8 cellular contexts compared by ENCODE assay signal in genomic region chr5:119397518-119398380, GRCh38. TPM values are rescaled to one million over a fixed set of nuclear protein-coding genes. Genes with fewer than 3 reads are reported as not detected.
DNase-seq lines count a peak whose midpoint lies in the region; ATAC-seq and TF ChIP-seq lines count a peak whose summit lies in the region.

No MANE protein-coding gene starts in this region.

- peak overlapping the region; percentile 19 to 82 for H3K4me3 Mint-ChIP-seq in activated T-cell treated with anti-CD3 and anti-CD28 coated beads, Interleukin-2, amount 50 U/mL, for 72 hours
- no peak overlapping the region for H3K4me3 Mint-ChIP-seq in glutamatergic neuron (ENCODE audit: unreplicated experiment)

- no peaks in the 10 kb centered on the region for H3K27me3 Mint-ChIP-seq in activated T-cell treated with anti-CD3 and anti-CD28 coated beads, Interleukin-2, amount 50 U/mL, for 72 hours (ENCODE audit: low read depth)
- H3K27me3 Mint-ChIP-seq in glutamatergic neuron (ENCODE audit: unreplicated experiment): no peaks in the 10 kb centered on the region

- no peak for TF ChIP-seq POLR2A in tibial nerve (IDR thresholded peaks at IDR 0.05)

- BruUV-seq in PC-9 (replicated peaks; lab: Mats Ljungman, UMichigan): no TSS peak

- peak; percentile 33 to 36 for DNase-seq in activated T-cell treated with anti-CD3 and anti-CD28 coated beads, Interleukin-2, amount 50 U/mL, for 72 hours
- DNase-seq in activated T-cell treated with anti-CD3 and anti-CD28 coated beads, Interleukin-2, amount 50 U/mL, for 1 hour: no peak
- DNase-seq in PC-9: no peak
- peak; percentile 83 for DNase-seq in fibroblast of peridontal ligament (ENCODE audit: extremely low read depth)
- DNase-seq in tibial nerve (ENCODE audit: low spot score in 2 of 2): no peak
- no peak for DNase-seq in globus pallidus (ENCODE audit: low spot score)
- no peak for DNase-seq in glutamatergic neuron

- H3K27ac ChIP-seq in PC-9 (peak overlapping the region; percentile 53; the same call in 1 of the 2 replicates), tibial nerve (peak overlapping the region in 1 of 4 donors; percentile 20)

- no peaks in the 10 kb centered on the region for H3K9me2 ChIP-seq in PC-9 (ENCODE audit: insufficient read depth)

- TF ChIP-seq EP300 in tibial nerve (IDR thresholded peaks at IDR 0.05): no peak

- H3K9me3 ChIP-seq in PC-9 (ENCODE audit: insufficient read depth, low read depth) (no peaks in the 10 kb centered on the region), tibial nerve (no peaks in the 10 kb centered on the region)

- intact Hi-C loops in PC-9 (cut with micrococcal nuclease; ENCODE audit: unreplicated experiment): no loop called here

- no peaks in the 10 kb centered on the region for H3K79me2 ChIP-seq in PC-9 (ENCODE audit: low read depth)

- 0 out of 2 replicates have a peak, but pooled peaks cover 4% of the 10 kb centered on the region for H3K36me3 ChIP-seq in PC-9 (ENCODE audit: low read depth)
- H3K36me3 ChIP-seq in tibial nerve: no peaks in the 10 kb centered on the region

- 62% methylated on average over 10 of the region's 10 CpGs for WGBS in tibial nerve, 2 donors

- peak overlapping the region; percentile 98 for H3K27ac Mint-ChIP-seq in activated T-cell treated with anti-CD3 and anti-CD28 coated beads, Interleukin-2, amount 50 U/mL, for 72 hours
- H3K27ac Mint-ChIP-seq in glutamatergic neuron (ENCODE audit: unreplicated experiment): no peak overlapping the region

- CTCF ChIA-PET in PC-9 (lab: Charles Lee): no interaction called here

- H3K4me1 ChIP-seq in PC-9 (replicated peaks; ENCODE audit: insufficient read depth) (no peaks in the 10 kb centered on the region), tibial nerve (peaks cover 0 to 24% (median 12%) of the 10 kb centered on the region in 4 donors)

- H2AFZ ChIP-seq in PC-9: no peak overlapping the region

- H4K20me1 ChIP-seq in PC-9 (ENCODE audit: insufficient read depth): no peaks in the 10 kb centered on the region

- no peak for TF ChIP-seq CTCF in PC-9 (conservative IDR thresholded peaks at IDR 0.05)
- TF ChIP-seq CTCF in tibial nerve (IDR thresholded peaks at IDR 0.05): no peak
- TF ChIP-seq CTCF in glutamatergic neuron (IDR thresholded peaks at IDR 0.05; ENCODE audit: partially characterized antibody, unreplicated experiment): no peak

- H3F3A ChIP-seq in PC-9 (ENCODE audit: insufficient read depth, low read depth): no peaks in the 10 kb centered on the region

- H3K4me3 ChIP-seq in PC-9 (no peak overlapping the region), tibial nerve (no peak overlapping the region)

- no peaks in the 10 kb centered on the region for H3K9me3 Mint-ChIP-seq in activated T-cell treated with anti-CD3 and anti-CD28 coated beads, Interleukin-2, amount 50 U/mL, for 72 hours
- no peaks in the 10 kb centered on the region for H3K9me3 Mint-ChIP-seq in glutamatergic neuron (ENCODE audit: unreplicated experiment)

- POLR2A ChIA-PET in PC-9 (lab: Charles Lee; ENCODE audit: unreplicated experiment): no interaction called here

- H3K36me3 Mint-ChIP-seq in activated T-cell treated with anti-CD3 and anti-CD28 coated beads, Interleukin-2, amount 50 U/mL, for 72 hours (ENCODE audit: insufficient read depth in 2 of 2): peaks cover 9 to 25% of the 10 kb centered on the region in 2 donors
- H3K36me3 Mint-ChIP-seq in glutamatergic neuron (ENCODE audit: unreplicated experiment): no peaks in the 10 kb centered on the region

- H3K27me3 ChIP-seq in PC-9 (ENCODE audit: insufficient read depth, low read depth) (no peaks in the 10 kb centered on the region), tibial nerve (no peaks in the 10 kb centered on the region)

- H3K4me1 Mint-ChIP-seq in activated T-cell treated with anti-CD3 and anti-CD28 coated beads, Interleukin-2, amount 50 U/mL, for 72 hours (ENCODE audit: low read depth): peaks cover 91% of the 10 kb centered on the region
- peaks cover 9% of the 10 kb centered on the region for H3K4me1 Mint-ChIP-seq in glutamatergic neuron (ENCODE audit: low read depth, unreplicated experiment)

- peak; percentile 71 to 72 for ATAC-seq in activated T-cell treated with anti-CD3 and anti-CD28 coated beads, Interleukin-2, amount 50 U/mL, for 72 hours (replicated peaks in 1 of 2)
- ATAC-seq in HG02678 (IDR thresholded peaks at IDR 0.05; ENCODE audit: unreplicated experiment): peak; percentile 64

- H3K4me2 ChIP-seq in PC-9: 0 out of 2 replicates have a peak overlapping the region, but pooled peaks have one; percentile 31

RNA-seq across cellular contexts. Expression of gene TNFAIP8, which starts 41.9 kb away (rescaled TPM):
- total RNA-seq in activated T-cell treated with anti-CD3 and anti-CD28 coated beads, Interleukin-2, amount 50 U/mL, for 72 hours: 100 to 1,000 TPM; 117 to 137 TPM
- total RNA-seq in PC-9 (2021): 15.0 and 16.4 TPM in 2 replicates
- 10 to 100 TPM; 15.3 to 19.4 (median 17.8) TPM for total RNA-seq in tibial nerve
- 2.5 TPM for total RNA-seq in glutamatergic neuron (ENCODE audit: unreplicated experiment)

RNA-seq across cellular contexts. Expression of gene HSD17B4, which starts 54.5 kb away (rescaled TPM):
- total RNA-seq in activated T-cell treated with anti-CD3 and anti-CD28 coated beads, Interleukin-2, amount 50 U/mL, for 72 hours: 10 to 100 TPM; 63.1 to 90.6 TPM
- 148 and 226 TPM in 2 replicates for total RNA-seq in PC-9 (2021)
- total RNA-seq in tibial nerve: 100 to 1,000 TPM; 108 to 176 (median 113) TPM
- 161 TPM for total RNA-seq in glutamatergic neuron (ENCODE audit: unreplicated experiment)

Comparison
In these comparisons a context has a peak if more than half of its experiments do, and no peak if none do; other contexts are left out.
1. DNase-seq: peak in activated T-cell treated with anti-CD3 and anti-CD28 coated beads, Interleukin-2, amount 50 U/mL, for 72 hours (2 of 2) and fibroblast of peridontal ligament (single experiment); none in activated T-cell treated with anti-CD3 and anti-CD28 coated beads, Interleukin-2, amount 50 U/mL, for 1 hour (single experiment), PC-9 (0 of 2), tibial nerve (0 of 2), globus pallidus (single experiment) and glutamatergic neuron (single experiment).